ENCODE assay signal across 9 cellular contexts in the genomic region with DNA sequence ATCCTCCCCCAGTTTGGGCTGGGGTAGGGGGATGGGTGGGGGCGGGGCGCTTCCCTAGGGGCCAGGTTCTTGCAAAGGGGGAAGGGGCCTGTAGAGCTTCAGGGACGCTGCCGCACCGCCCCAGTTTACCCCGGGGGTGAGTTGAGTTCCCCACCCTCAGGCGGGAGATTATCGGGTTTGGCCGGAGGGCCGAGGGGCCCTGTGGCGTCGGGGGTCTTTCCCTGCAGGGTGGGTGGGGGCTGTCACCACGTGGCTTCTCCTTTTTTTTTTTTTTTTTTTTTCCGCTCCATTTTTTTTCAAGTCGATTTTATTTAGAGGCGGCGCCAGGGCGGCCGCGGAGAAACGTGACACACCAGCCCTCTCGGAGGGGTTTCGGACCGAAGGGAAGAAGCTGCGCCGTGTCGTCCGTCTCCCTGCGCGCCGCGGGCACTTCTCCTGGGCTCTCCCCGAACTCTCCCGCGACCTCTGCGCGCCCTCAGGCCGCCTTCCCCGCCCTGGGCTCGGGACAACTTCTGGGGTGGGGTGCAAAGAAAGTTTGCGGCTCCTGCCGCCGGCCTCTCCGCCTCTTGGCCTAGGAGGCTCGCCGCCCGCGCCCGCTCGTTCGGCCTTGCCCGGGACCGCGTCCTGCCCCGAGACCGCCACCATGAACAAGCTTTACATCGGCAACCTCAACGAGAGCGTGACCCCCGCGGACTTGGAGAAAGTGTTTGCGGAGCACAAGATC. TPM values are rescaled to one million over a fixed set of nuclear protein-coding genes. Genes with fewer than 3 reads are reported as not detected.
DNase-seq lines count a peak whose midpoint lies in the region; ATAC-seq and TF ChIP-seq lines count a peak whose summit lies in the region.
"Had no signal": no experiment of that assay in that cellular context is flagged by ENCODE, and none has a peak within 500 bp of the region (broad histone marks: within the 10 kb centered on the region; RNA-seq: fewer than 3 reads in every experiment).

A gene (plus strand): TSS at position 283 of the 724 bp plus-strand sequence. CDS start 361 bp downstream, at position 644.

- peaks cover 17% of the 10 kb centered on the region for H3K4me1 ChIP-seq in SJCRH30
- H3K4me1 ChIP-seq in gastroesophageal sphincter = peaks cover 0 to 34% (median 27%) of the 10 kb centered on the region in 3 donors

- peak within 1 kb of the TSS; percentile 92 for H3K4me3 ChIP-seq in SJCRH30
- peak within 1 kb of the TSS in 1 of 2 donors; percentile 27 for H3K4me3 ChIP-seq in gastroesophageal sphincter

- peaks cover 21% of the 10 kb centered on the region for H3K36me3 Mint-ChIP-seq in neural crest cell (ENCODE audit: low read depth)

- TF ChIP-seq POLR2A in gastroesophageal sphincter (IDR thresholded peaks at IDR 0.05) = no peak

- H3K27ac ChIP-seq in SJCRH30 (peak within 1 kb of the TSS; percentile 94), gastroesophageal sphincter (no peak within 1 kb of the TSS)

- H3K36me3 ChIP-seq in SJCRH30 (peaks cover 22% of the 10 kb centered on the region), gastroesophageal sphincter (no peaks in the 10 kb centered on the region)

- H3K27me3 Mint-ChIP-seq in neural crest cell (ENCODE audit: low read depth) = peaks cover 32% of the 10 kb centered on the region

- DNase-seq in SIG-M5 treated with dmso at 0.1 percent for 504 hours (lab: John Stamatoyannopoulos, UW; ENCODE audit: unreplicated experiment) (peak; percentile 61), SIG-M5 (lab: John Stamatoyannopoulos, UW) (no peak), SJCRH30 (peak; percentile 81 to 88), ecto neural progenitor cell (ENCODE audit: low spot score) (peak; percentile 97), neural crest cell (ENCODE audit: low read depth, low spot score) (peak; percentile 75), C1 segment of cervical spinal cord (lab: John Stamatoyannopoulos, UW) (no peak)
- no peak for DNase-seq in NK-92 treated with Interleukin-12 subunit alpha and Interleukin-12 subunit beta, amount 100 ng/mL, for 24 hours (lab: John Stamatoyannopoulos, UW)
- DNase-seq: DND-41 had no signal

- H3K27me3 ChIP-seq in SJCRH30 (no peaks in the 10 kb centered on the region), gastroesophageal sphincter (peaks cover 100% of the 10 kb centered on the region)

- H3K9me3 ChIP-seq in SJCRH30 (replicated peaks) (no peaks in the 10 kb centered on the region), gastroesophageal sphincter (peaks cover 0 to 5% (median 0%) of the 10 kb centered on the region in 3 donors)

- no peak for TF ChIP-seq CTCF in neural crest cell (conservative IDR thresholded peaks at IDR 0.05)
- TF ChIP-seq CTCF in gastroesophageal sphincter (IDR thresholded peaks at IDR 0.05) = no peak

- TF ChIP-seq EP300 in gastroesophageal sphincter (IDR thresholded peaks at IDR 0.05) = no peak

- H3K4me1 Mint-ChIP-seq in neural crest cell = peaks cover 66% of the 10 kb centered on the region

- peak within 1 kb of the TSS; percentile 95 for H3K4me3 Mint-ChIP-seq in neural crest cell

- H3K27ac Mint-ChIP-seq in neural crest cell (ENCODE audit: unreplicated experiment) = peak within 1 kb of the TSS; percentile 100

- 0% methylated on average over 8 of the region's 62 CpGs; no CpG with 5 or more reads in 1 of the 2 donors for WGBS in gastroesophageal sphincter (ENCODE audit: low coverage in 1 of 2), 2 donors

- no peaks in the 10 kb centered on the region for H3K9me3 Mint-ChIP-seq in neural crest cell

- no peak for ATAC-seq in gastroesophageal sphincter

RNA-seq across cellular contexts. Expression of the gene that starts here (rescaled TPM):
- total RNA-seq in SJCRH30 (2014; rRNA removed; shearing (Covaris generic)) = 114 TPM in 2 replicates
- 536 and 543 TPM in 2 replicates for total RNA-seq in neural crest cell
- total RNA-seq in gastroesophageal sphincter = under 1 TPM in 1 of 4 donors, not detected in 3; 0.04 TPM

Comparison
In these comparisons a context has a peak if more than half of its experiments do, and no peak if none do; other contexts are left out.
1. RNA of the gene that starts here (total RNA-seq): 536 to 543 TPM in neural crest cell and 114 TPM in SJCRH30; 0.04 TPM in gastroesophageal sphincter; every median in the first group is over 100 times any median in the second.
2. DNase-seq: peak in SIG-M5 treated with dmso at 0.1 percent for 504 hours (single experiment), SJCRH30 (2 of 2), ecto neural progenitor cell (single experiment) and neural crest cell (single experiment); none in SIG-M5 (single experiment), NK-92 treated with Interleukin-12 subunit alpha and Interleukin-12 subunit beta, amount 100 ng/mL, for 24 hours (single experiment) and C1 segment of cervical spinal cord (0 of 14).